ENCODE assay signal across 1 cellular context in genomic region chr4:168900080-168900479, GRCh38.
TF ChIP-seq lines count a peak whose summit lies in the region.

No MANE protein-coding gene starts in this region.

TF ChIP-seq in IMR-90, 13 proteins besides CTCF, POLR2A, EP300 and RAD21:
- TF ChIP-seq CEBPB (IDR thresholded peaks at IDR 0.05; ENCODE audit: low read depth, low read length) (peak; percentile 92), CHD1 (IDR thresholded peaks at IDR 0.05; ENCODE audit: low read depth, low read length) (no peak), RFX5 (IDR thresholded peaks at IDR 0.05; ENCODE audit: low read depth, low read length) (no peak)
